ENCODE assay signal across 9 cellular contexts in genomic region chr7:116227678-116228239, GRCh38. TPM values are rescaled to one million over a fixed set of nuclear protein-coding genes. Genes with fewer than 3 reads are reported as not detected.
DNase-seq lines count a peak whose midpoint lies in the region; TF ChIP-seq lines count a peak whose summit lies in the region.
"Had no signal": no experiment of that assay in that cellular context is flagged by ENCODE, and none has a peak within 500 bp of the region (broad histone marks: within the 10 kb centered on the region; RNA-seq: fewer than 3 reads in every experiment).

No MANE protein-coding gene starts in this region.

- H3K9me3 Mint-ChIP-seq in HFFc6, result no peaks in the 10 kb centered on the region
- no peaks in the 10 kb centered on the region for H3K9me3 Mint-ChIP-seq in Caco-2 (ENCODE audit: unreplicated experiment)
- H3K9me3 Mint-ChIP-seq: activated T-cell treated with anti-CD3 and anti-CD28 coated beads, Interleukin-2, amount 50 U/mL, for 24 hours had no signal

- H3K27ac ChIP-seq in left ventricle myocardium inferior (replicated peaks) (peak overlapping the region; percentile 56), tibial artery (peak overlapping the region; percentile 87 to 90)

- no TSS peak for BruUV-seq in Caco-2 (replicated peaks; lab: Mats Ljungman, UMichigan)

- H3K4me1 Mint-ChIP-seq in HFFc6 (ENCODE audit: low read depth) (peaks cover 93% of the 10 kb centered on the region), Caco-2 (ENCODE audit: low read depth, unreplicated experiment) (peaks cover 24% of the 10 kb centered on the region)

- TF ChIP-seq CTCF in HFFc6 (IDR thresholded peaks at IDR 0.05) (no peak), astrocyte of the cerebellum (IDR thresholded peaks at IDR 0.05; ENCODE audit: low read depth, low read length, missing control alignments) (no peak), left ventricle myocardium inferior (IDR thresholded peaks at IDR 0.05; ENCODE audit: borderline replicate concordance) (no peak), tibial artery (IDR thresholded peaks at IDR 0.05) (no peak), Caco-2 (IDR thresholded peaks at IDR 0.05; ENCODE audit: insufficient read depth in 1 of 2, low read depth in 1 of 2, low read length in 1 of 2, severe bottlenecking in 1 of 2, unreplicated experiment in 1 of 2) (no peak)

- H3K27me3 ChIP-seq in left ventricle myocardium inferior (ENCODE audit: low read depth), result no peaks in the 10 kb centered on the region
- no peaks in the 10 kb centered on the region for H3K27me3 ChIP-seq in tibial artery
- no peaks in the 10 kb centered on the region for H3K27me3 ChIP-seq in MG63
- H3K27me3 ChIP-seq in Caco-2 (replicated peaks; ENCODE audit: control insufficient read depth, insufficient read depth, low read length), result no peaks in the 10 kb centered on the region

- H3K27me3 Mint-ChIP-seq in HFFc6 (ENCODE audit: insufficient read depth) (no peaks in the 10 kb centered on the region; the same call in 1 of the 2 replicates), Caco-2 (ENCODE audit: insufficient read depth, unreplicated experiment) (no peaks in the 10 kb centered on the region)
- H3K27me3 Mint-ChIP-seq: activated T-cell treated with anti-CD3 and anti-CD28 coated beads, Interleukin-2, amount 50 U/mL, for 24 hours had no signal

- H3K36me3 Mint-ChIP-seq in HFFc6 (ENCODE audit: low read depth), result no peaks in the 10 kb centered on the region
- H3K36me3 Mint-ChIP-seq in Caco-2 (ENCODE audit: insufficient read depth, unreplicated experiment), result peaks cover 22% of the 10 kb centered on the region

- POLR2A ChIA-PET in Caco-2 (lab: Charles Lee), result no interaction called here

- CTCF ChIA-PET in Caco-2 (lab: Charles Lee), result no interaction called here

- DNase-seq in HFFc6 (peak; percentile 72), astrocyte of the cerebellum (ENCODE audit: low read depth) (peak; percentile 85), left ventricle myocardium inferior (no peak), tibial artery (no peak), MG63 (no peak), hippocampal formation (lab: John Stamatoyannopoulos, UW) (no peak), Caco-2 (no peak)
- DNase-seq: activated T-cell treated with anti-CD3 and anti-CD28 coated beads, Interleukin-2, amount 50 U/mL, for 24 hours; KG1 had no signal

- intact Hi-C loops in left ventricle myocardium inferior (cut with micrococcal nuclease) (no loop called here), tibial artery (cut with DNase I; ENCODE audit: low total_unique reads) (no loop called here), Caco-2 (cut with micrococcal nuclease; ENCODE audit: unreplicated experiment) (no loop called here)

- peak overlapping the region; percentile 41; the same call in 1 of the 2 replicates for H3K27ac Mint-ChIP-seq in HFFc6
- H3K27ac Mint-ChIP-seq in Caco-2 (ENCODE audit: unreplicated experiment), result no peak overlapping the region
- H3K27ac Mint-ChIP-seq: activated T-cell treated with anti-CD3 and anti-CD28 coated beads, Interleukin-2, amount 50 U/mL, for 24 hours had no signal

- H3K4me3 Mint-ChIP-seq in HFFc6 (peak overlapping the region; percentile 13; the same call in 1 of the 2 replicates), Caco-2 (ENCODE audit: unreplicated experiment) (no peak overlapping the region)
- H3K4me3 Mint-ChIP-seq: activated T-cell treated with anti-CD3 and anti-CD28 coated beads, Interleukin-2, amount 50 U/mL, for 24 hours had no signal

- no peaks in the 10 kb centered on the region for H3K36me3 ChIP-seq in left ventricle myocardium inferior
- no peaks in the 10 kb centered on the region for H3K36me3 ChIP-seq in tibial artery
- H3K36me3 ChIP-seq in MG63, result no peaks in the 10 kb centered on the region
- H3K36me3 ChIP-seq in Caco-2 (ENCODE audit: control insufficient read depth, insufficient read depth, low read length), result no peaks in the 10 kb centered on the region

- no peak overlapping the region for H3K4me3 ChIP-seq in astrocyte of the cerebellum (ENCODE audit: low read depth, low read length)
- H3K4me3 ChIP-seq in left ventricle myocardium inferior, result no peak overlapping the region
- no peak overlapping the region for H3K4me3 ChIP-seq in tibial artery
- no peak overlapping the region for H3K4me3 ChIP-seq in MG63
- no peak overlapping the region for H3K4me3 ChIP-seq in Caco-2 (ENCODE audit: low read depth, low read length)

- in situ Hi-C loops in astrocyte of the cerebellum (cut with HindIII; ENCODE audit: low sequenced_read_pairs), result no loop called here

- peaks cover 56% of the 10 kb centered on the region for H3K4me1 ChIP-seq in left ventricle myocardium inferior
- peaks cover 0 to 98% (median 63%) of the 10 kb centered on the region in 4 donors for H3K4me1 ChIP-seq in tibial artery
- peaks cover 5% of the 10 kb centered on the region; the same call in 1 of the 2 replicates for H3K4me1 ChIP-seq in Caco-2

- H3K9me3 ChIP-seq in left ventricle myocardium inferior (replicated peaks), result no peaks in the 10 kb centered on the region
- H3K9me3 ChIP-seq in tibial artery, result no peaks in the 10 kb centered on the region
- no peaks in the 10 kb centered on the region for H3K9me3 ChIP-seq in MG63
- no peaks in the 10 kb centered on the region for H3K9me3 ChIP-seq in Caco-2

RNA-seq across cellular contexts. Expression of gene TES, which starts 17.4 kb away (rescaled TPM):
- total RNA-seq in HFFc6 (2021; fragmentation: NEBNext Ultra II Directional; extraction: Animal tissue kit (Norgen Biotek cat#: 25700)), result 10 to 100 TPM; 10.4 to 29.3 (median 22.4) TPM
- total RNA-seq in left ventricle myocardium inferior, result 13.9 TPM
- total RNA-seq in MG63 (2014; rRNA removed; shearing (Covaris generic); ENCODE audit: low replicate concordance), result 39.1 and 97.0 TPM in 2 replicates
- total RNA-seq in Caco-2 (2022), result 190 and 207 TPM in 2 replicates

Comparison
In these comparisons a context has a peak if more than half of its experiments do, and no peak if none do; other contexts are left out.
1. DNase-seq: peak in HFFc6 (single experiment) and astrocyte of the cerebellum (single experiment); none in left ventricle myocardium inferior (single experiment), tibial artery (0 of 2), MG63 (single experiment), hippocampal formation (0 of 2) and Caco-2 (0 of 2).